8 cellular contexts compared by ENCODE assay signal in the genomic region with DNA sequence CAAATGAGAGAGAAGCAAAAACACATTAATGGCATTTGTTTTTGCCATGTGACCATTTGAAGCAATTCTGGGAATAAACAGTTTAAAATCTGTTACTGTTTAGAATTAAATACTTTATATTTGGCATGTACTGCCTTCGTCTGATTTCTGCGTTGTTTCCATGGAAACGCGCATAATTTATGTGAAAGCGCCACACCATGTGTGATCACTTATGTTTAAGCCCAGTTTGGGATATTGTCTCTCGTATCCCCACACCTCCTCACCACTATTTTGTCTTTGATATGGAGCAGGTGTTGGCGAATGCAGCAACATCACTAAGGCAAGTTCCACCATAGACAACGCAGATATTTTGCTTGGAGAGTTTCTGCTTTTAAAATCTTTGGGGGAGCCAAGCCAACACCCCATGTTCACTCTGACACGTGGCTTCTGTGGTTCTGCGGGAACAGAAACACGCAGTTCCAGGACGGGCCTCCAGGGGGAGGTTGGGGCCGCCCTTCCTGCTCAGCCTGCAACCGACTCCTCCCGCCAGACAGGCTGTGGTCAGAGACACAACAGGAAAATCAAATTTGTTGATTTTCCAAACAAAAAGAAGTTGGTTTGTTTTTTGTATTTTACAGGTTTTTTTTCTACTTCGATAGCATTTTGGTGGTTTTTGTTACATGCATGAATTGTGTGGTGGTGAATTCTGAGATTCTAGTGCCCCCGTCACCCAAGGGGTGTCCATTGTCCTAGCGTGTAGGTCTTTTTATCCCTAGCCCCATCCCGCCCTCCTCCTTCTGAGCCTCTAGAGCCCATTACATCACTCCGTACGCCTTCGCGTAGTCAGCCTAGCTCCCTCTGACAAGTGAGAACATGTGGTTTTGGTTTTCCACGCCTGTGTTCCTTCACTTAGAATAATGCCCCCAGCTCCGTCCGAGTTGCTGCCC.
DNase-seq lines count a peak whose midpoint lies in the region; ATAC-seq, FAIRE-seq and TF ChIP-seq lines count a peak whose summit lies in the region.

No MANE protein-coding gene starts in this region.

- peak; percentile 90 for TF ChIP-seq CTCF in AG09309 (IDR thresholded peaks at IDR 0.05; ENCODE audit: control insufficient read depth, insufficient read depth, low read depth, low read length, missing control alignments)
- peak; percentile 81 for TF ChIP-seq CTCF in progenitor cell of endocrine pancreas (IDR thresholded peaks at IDR 0.05; ENCODE audit: unreplicated experiment)

- no peak overlapping the region for H3K27ac Mint-ChIP-seq in activated naive CD8-positive, alpha-beta T cell treated with anti-CD3 and anti-CD28 coated beads for 36 hours
- H3K27ac Mint-ChIP-seq in progenitor cell of endocrine pancreas, result no peak overlapping the region

- no peaks in the 10 kb centered on the region for H3K36me3 Mint-ChIP-seq in activated naive CD8-positive, alpha-beta T cell treated with anti-CD3 and anti-CD28 coated beads for 36 hours
- H3K36me3 Mint-ChIP-seq in progenitor cell of endocrine pancreas (ENCODE audit: insufficient read depth), result no peaks in the 10 kb centered on the region

- H3K4me3 Mint-ChIP-seq in activated naive CD8-positive, alpha-beta T cell treated with anti-CD3 and anti-CD28 coated beads for 36 hours, result no peak overlapping the region
- no peak overlapping the region for H3K4me3 Mint-ChIP-seq in progenitor cell of endocrine pancreas (ENCODE audit: low read depth)

- TF ChIP-seq POLR2A in GM12891 (IDR thresholded peaks at IDR 0.05; ENCODE audit: low read depth, low read length), result no peak

- H3K9me3 Mint-ChIP-seq in activated naive CD8-positive, alpha-beta T cell treated with anti-CD3 and anti-CD28 coated beads for 36 hours, result peaks cover 3% of the 10 kb centered on the region
- no peaks in the 10 kb centered on the region for H3K9me3 Mint-ChIP-seq in progenitor cell of endocrine pancreas (ENCODE audit: low read depth)

- peak; percentile 92 for ATAC-seq in Right ventricle myocardium inferior
- ATAC-seq in HG02852 (IDR thresholded peaks at IDR 0.05; ENCODE audit: unreplicated experiment), result no peak
- no peak for ATAC-seq in GM21786 (IDR thresholded peaks at IDR 0.05; ENCODE audit: unreplicated experiment)

- peak; percentile 10 for DNase-seq in AG09309 (ENCODE audit: low read depth)
- peak; percentile 61 for DNase-seq in GM12891 (ENCODE audit: insufficient read length, low spot score)
- DNase-seq in RPMI7951 (ENCODE audit: low read depth), result peak; percentile 81
- DNase-seq in activated naive CD8-positive, alpha-beta T cell treated with anti-CD3 and anti-CD28 coated beads for 36 hours, result peak; percentile 61
- DNase-seq in Right ventricle myocardium inferior (ENCODE audit: missing footprints), result peak; percentile 83
- DNase-seq in progenitor cell of endocrine pancreas (ENCODE audit: low spot score, unreplicated experiment), result peak; percentile 52

- H3K4me3 ChIP-seq in AG09309 (ENCODE audit: control insufficient read depth, low read depth, low read length), result no peak overlapping the region

- FAIRE-seq in GM12891 (lab: Jason Lieb, UNC), result no peak

- H3K4me1 Mint-ChIP-seq in activated naive CD8-positive, alpha-beta T cell treated with anti-CD3 and anti-CD28 coated beads for 36 hours, result peaks cover 37% of the 10 kb centered on the region
- H3K4me1 Mint-ChIP-seq in progenitor cell of endocrine pancreas (ENCODE audit: low read depth), result no peaks in the 10 kb centered on the region

- intact Hi-C loops in Right ventricle myocardium inferior (cut with DNase I), result loop anchor here (5.0 kb wide), 1 partner anchor 393 kb away; no protein-coding TSS in a partner anchor

- H3K27me3 Mint-ChIP-seq in activated naive CD8-positive, alpha-beta T cell treated with anti-CD3 and anti-CD28 coated beads for 36 hours, result no peaks in the 10 kb centered on the region
- peaks cover 21% of the 10 kb centered on the region for H3K27me3 Mint-ChIP-seq in progenitor cell of endocrine pancreas

TF ChIP-seq in GM12891, 5 proteins besides CTCF, POLR2A, EP300 and RAD21:
- no peak for TF ChIP-seq SPI1 (IDR thresholded peaks at IDR 0.05; ENCODE audit: low read depth, low read length)
- no peak for TF ChIP-seq POU2F2 (IDR thresholded peaks at IDR 0.05; ENCODE audit: low read depth, low read length)
- TF ChIP-seq POLR2AphosphoS5 (IDR thresholded peaks at IDR 0.05; ENCODE audit: low read depth, low read length), result no peak
- no peak for TF ChIP-seq PAX5 (IDR thresholded peaks at IDR 0.05; ENCODE audit: insufficient read depth, low read length, severe bottlenecking)
- TF ChIP-seq TAF1 (IDR thresholded peaks at IDR 0.05; ENCODE audit: low read depth, low read length), result no peak
TF ChIP-seq in GM12891: peak in this region for 0.

Comparison
In these comparisons a context has a peak if more than half of its experiments do, and no peak if none do; other contexts are left out.
1. DNase-seq: peak in every context shown above with its lines; median percentile 83 in Right ventricle myocardium inferior; 81 in RPMI7951; 61 in GM12891; 61 in activated naive CD8-positive, alpha-beta T cell treated with anti-CD3 and anti-CD28 coated beads for 36 hours; 52 in progenitor cell of endocrine pancreas; 10 in AG09309.